ENCODE assay signal across 30 cellular contexts in genomic region chr1:181846001-181846645, GRCh38.
"Had no signal": no experiment of that assay in that cellular context is flagged by ENCODE, and none has a peak within 500 bp of the region (broad histone marks: within the 10 kb centered on the region; RNA-seq: fewer than 3 reads in every experiment).

No MANE protein-coding gene starts in this region.

- H3K27ac ChIP-seq: adrenal gland, ascending aorta, body of pancreas, brain microvascular endothelial cell, breast epithelium, cardiac muscle cell had no signal

- H3K36me3 ChIP-seq: adrenal gland, ascending aorta, brain microvascular endothelial cell, breast epithelium, cardiac muscle cell had no signal

- H3K27me3 ChIP-seq: adrenal gland, ascending aorta, body of pancreas, brain microvascular endothelial cell, breast epithelium, cardiac muscle cell had no signal

- H3K4me1 ChIP-seq: adrenal gland, ascending aorta, body of pancreas, breast epithelium had no signal

- DNase-seq: activated effector memory CD4-positive, alpha-beta T cell treated with anti-CD3 and anti-CD28 coated beads, Interleukin-2, amount 50 U/mL, for 16 hours; activated effector memory CD4-positive, alpha-beta T cell treated with Interleukin-2 at 50 U/mL for 16 hours; activated gamma-delta T cell; activated gamma-delta T cell treated with Interleukin-2 at 50 U/mL for 16 hours; activated naive CD4-positive, alpha-beta T cell; activated naive CD4-positive, alpha-beta T cell treated with anti-CD3 and anti-CD28 coated beads for 36 hours; activated naive CD4-positive, alpha-beta T cell treated with anti-CD3 and anti-CD28 coated beads, Interleukin-2, amount 10 ng/mL, durations not matched to agents 7 days and 5 days; activated naive CD4-positive, alpha-beta T cell treated with anti-CD3 and anti-CD28 coated beads, Interleukin-2, amount 50 U/mL, for 16 hours; activated naive CD4-positive, alpha-beta T cell treated with Interleukin-2 at 50 U/mL for 16 hours; activated naive CD8-positive, alpha-beta T cell treated with anti-CD3 and anti-CD28 coated beads for 36 hours; activated naive CD8-positive, alpha-beta T cell treated with anti-CD3 and anti-CD28 coated beads, Interleukin-2, amount 10 ng/mL, durations not matched to agents 7 days and 5 days; activated naive CD8-positive, alpha-beta T cell treated with anti-CD3 and anti-CD28 coated beads, Interleukin-2, amount 50 U/mL, for 24 hours; activated T-cell treated with anti-CD3 and anti-CD28 coated beads, Interleukin-2, amount 50 U/mL, for 1 hour; activated T-cell treated with anti-CD3 and anti-CD28 coated beads, Interleukin-2, amount 50 U/mL, for 24 hours; activated T-cell treated with anti-CD3 and anti-CD28 coated beads, Interleukin-2, amount 50 U/mL, for 4 hours; activated T-cell treated with anti-CD3 and anti-CD28 coated beads, Interleukin-2, amount 50 U/mL, for 48 hours; activated T-cell treated with anti-CD3 and anti-CD28 coated beads, Interleukin-2, amount 50 U/mL, for 72 hours; adrenal gland; amniotic stem cell; amygdala; anterior cingulate cortex; aorta; body of pancreas; brain microvascular endothelial cell; caudate nucleus; central memory CD4-positive, alpha-beta T cell; cerebellar nuclear complex had no signal

- H3K4me3 ChIP-seq: adrenal gland, ascending aorta, body of pancreas, breast epithelium, cardiac muscle cell had no signal

- H3K9me3 ChIP-seq: adrenal gland, ascending aorta, body of pancreas, breast epithelium had no signal
